Comparison of ENCODE assay signal across 9 cellular contexts in the genomic region with DNA sequence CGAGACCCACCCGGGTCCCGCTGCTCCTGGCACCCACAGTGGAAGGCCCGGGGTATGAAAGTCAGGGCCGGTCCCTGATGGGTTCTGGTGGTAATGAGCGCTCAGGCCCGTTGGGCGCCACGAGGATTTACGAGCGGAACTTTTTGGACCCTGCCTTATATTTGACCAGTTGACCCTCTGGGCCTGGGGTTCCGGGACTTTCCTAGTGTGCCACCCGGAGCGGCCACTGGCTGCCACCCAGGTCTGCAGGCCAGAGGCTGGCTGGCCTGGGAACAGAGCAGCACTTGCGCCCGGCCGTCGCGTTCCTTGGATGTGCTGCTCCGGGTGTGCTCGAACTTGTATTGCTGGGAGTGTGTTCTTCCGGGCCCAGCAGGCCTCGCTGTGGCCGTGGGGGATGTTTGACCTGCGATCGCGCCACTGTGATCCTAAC. TPM values are rescaled to one million over a fixed set of nuclear protein-coding genes. Genes with fewer than 3 reads are reported as not detected.
DNase-seq lines count a peak whose midpoint lies in the region; ATAC-seq and TF ChIP-seq lines count a peak whose summit lies in the region.
"Had no signal": no experiment of that assay in that cellular context is flagged by ENCODE, and none has a peak within 500 bp of the region (broad histone marks: within the 10 kb centered on the region; RNA-seq: fewer than 3 reads in every experiment).

No MANE protein-coding gene starts in this region.

- H3K27ac ChIP-seq in C4-2B (peak overlapping the region; percentile 77), VCaP (peak overlapping the region; percentile 76), neural cell (ENCODE audit: low read length) (no peak overlapping the region)

- no peaks in the 10 kb centered on the region for H3F3A ChIP-seq in neural cell (ENCODE audit: insufficient read depth, low read length, poor library complexity, severe bottlenecking)

- TF ChIP-seq EP300 in neural cell (conservative IDR thresholded peaks at IDR 0.05; ENCODE audit: poor library complexity, severe bottlenecking), result no peak

- no peaks in the 10 kb centered on the region for H3K79me2 ChIP-seq in neural cell (replicated peaks; ENCODE audit: insufficient read depth, low read length)

- ATAC-seq in GM18511 (IDR thresholded peaks at IDR 0.05; ENCODE audit: unreplicated experiment), result no peak
- no peak for ATAC-seq in GM18498 (IDR thresholded peaks at IDR 0.05; ENCODE audit: unreplicated experiment)
- ATAC-seq in GM19455 (IDR thresholded peaks at IDR 0.05; ENCODE audit: unreplicated experiment), result no peak

- no peaks in the 10 kb centered on the region for H3K9me3 ChIP-seq in neural cell (ENCODE audit: low read length)

- TF ChIP-seq RAD21 in neural cell (conservative IDR thresholded peaks at IDR 0.05), result no peak

- H3K36me3 ChIP-seq in neural cell (ENCODE audit: insufficient read depth, low read length), result no peaks in the 10 kb centered on the region

- H3K4me2 ChIP-seq in neural cell (ENCODE audit: low read length), result no peak overlapping the region

- no peak for DNase-seq in fibroblast of the aortic adventitia (ENCODE audit: low read depth)
- no peak for DNase-seq in pons (ENCODE audit: low spot score)
- DNase-seq: Kasumi-1 had no signal

- no peaks in the 10 kb centered on the region for H4K20me1 ChIP-seq in neural cell (ENCODE audit: insufficient read depth)

- no peak overlapping the region for H2AFZ ChIP-seq in neural cell (ENCODE audit: low read depth, low read length)

- H3K4me3 ChIP-seq in fibroblast of the aortic adventitia (ENCODE audit: low read depth, low read length) (peak overlapping the region; percentile 75), neural cell (ENCODE audit: low read length) (peak overlapping the region; percentile 94)

- H3K27me3 ChIP-seq in neural cell (ENCODE audit: insufficient read depth, low read depth, low read length), result peaks cover 37% of the 10 kb centered on the region

- TF ChIP-seq CTCF in C4-2B (conservative IDR thresholded peaks at IDR 0.05), result no peak
- no peak for TF ChIP-seq CTCF in VCaP (conservative IDR thresholded peaks at IDR 0.05)
- TF ChIP-seq CTCF in fibroblast of the aortic adventitia (IDR thresholded peaks at IDR 0.05; ENCODE audit: insufficient read depth, low read length), result no peak
- no peak for TF ChIP-seq CTCF in neural cell (IDR thresholded peaks at IDR 0.05; ENCODE audit: poor library complexity, severe bottlenecking)

- H3K9ac ChIP-seq in neural cell (ENCODE audit: low read length), result no peak overlapping the region

- no peaks in the 10 kb centered on the region for H3K9me2 ChIP-seq in neural cell (ENCODE audit: insufficient read depth, low read length)

TF ChIP-seq in neural cell, 6 proteins besides CTCF, POLR2A, EP300 and RAD21:
- TF ChIP-seq POLR2AphosphoS5 (IDR thresholded peaks at IDR 0.05) (no peak), EZH2 (IDR thresholded peaks at IDR 0.05; ENCODE audit: borderline replicate concordance, insufficient read depth, low read length, poor library complexity, severe bottlenecking) (no peak), SMC3 (conservative IDR thresholded peaks at IDR 0.05; ENCODE audit: poor library complexity) (no peak), TAF1 (IDR thresholded peaks at IDR 0.05; ENCODE audit: low read depth) (no peak), MXI1 (conservative IDR thresholded peaks at IDR 0.05; ENCODE audit: poor library complexity, severe bottlenecking) (no peak)
- TF ChIP-seq, protein P1, sequence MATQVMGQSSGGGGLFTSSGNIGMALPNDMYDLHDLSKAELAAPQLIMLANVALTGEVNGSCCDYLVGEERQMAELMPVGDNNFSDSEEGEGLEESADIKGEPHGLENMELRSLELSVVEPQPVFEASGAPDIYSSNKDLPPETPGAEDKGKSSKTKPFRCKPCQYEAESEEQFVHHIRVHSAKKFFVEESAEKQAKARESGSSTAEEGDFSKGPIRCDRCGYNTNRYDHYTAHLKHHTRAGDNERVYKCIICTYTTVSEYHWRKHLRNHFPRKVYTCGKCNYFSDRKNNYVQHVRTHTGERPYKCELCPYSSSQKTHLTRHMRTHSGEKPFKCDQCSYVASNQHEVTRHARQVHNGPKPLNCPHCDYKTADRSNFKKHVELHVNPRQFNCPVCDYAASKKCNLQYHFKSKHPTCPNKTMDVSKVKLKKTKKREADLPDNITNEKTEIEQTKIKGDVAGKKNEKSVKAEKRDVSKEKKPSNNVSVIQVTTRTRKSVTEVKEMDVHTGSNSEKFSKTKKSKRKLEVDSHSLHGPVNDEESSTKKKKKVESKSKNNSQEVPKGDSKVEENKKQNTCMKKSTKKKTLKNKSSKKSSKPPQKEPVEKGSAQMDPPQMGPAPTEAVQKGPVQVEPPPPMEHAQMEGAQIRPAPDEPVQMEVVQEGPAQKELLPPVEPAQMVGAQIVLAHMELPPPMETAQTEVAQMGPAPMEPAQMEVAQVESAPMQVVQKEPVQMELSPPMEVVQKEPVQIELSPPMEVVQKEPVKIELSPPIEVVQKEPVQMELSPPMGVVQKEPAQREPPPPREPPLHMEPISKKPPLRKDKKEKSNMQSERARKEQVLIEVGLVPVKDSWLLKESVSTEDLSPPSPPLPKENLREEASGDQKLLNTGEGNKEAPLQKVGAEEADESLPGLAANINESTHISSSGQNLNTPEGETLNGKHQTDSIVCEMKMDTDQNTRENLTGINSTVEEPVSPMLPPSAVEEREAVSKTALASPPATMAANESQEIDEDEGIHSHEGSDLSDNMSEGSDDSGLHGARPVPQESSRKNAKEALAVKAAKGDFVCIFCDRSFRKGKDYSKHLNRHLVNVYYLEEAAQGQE (IDR thresholded peaks at IDR 0.05; ENCODE audit: borderline replicate concordance), result no peak

RNA-seq across cellular contexts. Expression of a gene that starts 1.0 kb away (rescaled TPM):
- 3.1 and 35.1 TPM in 2 replicates for total RNA-seq in fibroblast of the aortic adventitia (ENCODE audit: low replicate concordance)
- 0.12 and 0.78 TPM in 2 replicates for polyA plus RNA-seq in neural cell
- polyA minus RNA-seq in neural cell, result 0.73 and 1.2 TPM in 2 replicates

RNA-seq across cellular contexts. Expression of a gene that starts 29.9 kb away (rescaled TPM):
- not detected in 2 replicates for total RNA-seq in fibroblast of the aortic adventitia (ENCODE audit: low replicate concordance)
- not detected in 2 replicates for polyA plus RNA-seq in neural cell
- not detected in 2 replicates for polyA minus RNA-seq in neural cell
